In genomic region chr5:126624534-126624933, GRCh38 we compare ENCODE assay signal across 1 cellular context.
TF ChIP-seq lines count a peak whose summit lies in the region.

No MANE protein-coding gene starts in this region.

TF ChIP-seq in IMR-90, 13 proteins besides CTCF, POLR2A, EP300 and RAD21 (continued from another document):
- no peak for TF ChIP-seq USF2 (IDR thresholded peaks at IDR 0.05; ENCODE audit: low read depth, low read length)
